Comparison of ENCODE assay signal across 26 cellular contexts in the genomic region with DNA sequence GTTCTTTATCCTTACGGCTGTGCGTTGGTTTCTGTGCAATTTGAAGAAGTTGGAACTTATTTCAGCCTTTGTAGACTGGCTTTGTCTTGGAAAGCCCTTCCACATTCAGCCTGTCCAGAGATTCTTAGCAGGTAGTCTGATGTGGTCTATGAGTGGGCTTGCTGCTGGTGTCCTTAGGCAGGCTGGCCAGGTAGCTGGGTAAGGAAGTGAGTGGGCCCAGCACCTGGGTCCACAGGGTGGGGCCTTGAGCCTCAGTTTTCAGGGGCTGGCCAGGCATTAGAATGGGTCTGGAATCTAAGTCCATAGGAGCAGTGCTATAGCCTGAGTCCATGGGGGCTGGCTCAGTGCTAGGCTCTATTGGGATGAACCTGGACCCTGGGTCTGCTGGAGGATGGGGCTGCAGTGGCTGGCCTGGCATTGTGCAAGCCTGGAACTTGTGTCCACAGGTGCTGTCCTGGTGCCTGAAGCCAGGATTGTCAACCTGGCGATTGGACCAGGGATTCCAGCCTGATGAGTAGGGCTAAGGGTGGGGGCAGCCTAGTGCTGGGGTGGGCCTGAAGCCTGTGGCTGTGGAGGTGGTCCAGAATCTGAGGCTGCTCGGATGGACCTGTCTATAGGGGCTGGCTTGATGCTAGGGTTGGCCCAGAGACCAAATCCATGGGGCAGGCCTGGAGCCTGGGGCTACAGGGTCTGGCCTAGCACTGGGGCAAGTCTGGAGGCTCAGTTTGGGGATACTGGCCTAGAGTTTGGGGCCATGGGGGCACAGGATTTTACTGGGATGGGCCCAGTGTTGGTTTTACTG.
"Had no signal": no experiment of that assay in that cellular context is flagged by ENCODE, and none has a peak within 500 bp of the region (broad histone marks: within the 10 kb centered on the region; RNA-seq: fewer than 3 reads in every experiment).

No MANE protein-coding gene starts in this region.

- H3K36me3 Mint-ChIP-seq: stimulated activated effector memory CD8-positive, alpha-beta T cell treated with anti-CD3 and anti-CD28 coated beads, Interleukin-12 subunit alpha, Interleukin-12 subunit beta, amount 100 ng/mL, for 72 hours had no signal

- FAIRE-seq: urothelium cell line had no signal

- H3K27me3 Mint-ChIP-seq: effector memory CD8-positive, alpha-beta T cell had no signal

- H3K36me3 ChIP-seq: esophagus squamous epithelium, gastrocnemius medialis, right lobe of liver, stomach, suprapubic skin, transverse colon, WERI-Rb-1 had no signal

- H3K4me3 Mint-ChIP-seq: activated CD8-positive, alpha-beta T cell treated with anti-CD3 and anti-CD28 coated beads, Interleukin-2, amount 10 ng/mL, durations not matched to agents 7 days and 5 days; activated T-helper 1 cell treated with anti-CD3 and anti-CD28 coated beads, Interleukin-12 subunit alpha, Interleukin-12 subunit beta, Interleukin-2, Interleukin-4 antibody, amounts not matched to agents 30 ng/mL and 10 ng/mL and 1 ng/mL, durations not matched to agents 14 hours and 24 hours and 36 hours; effector memory CD8-positive, alpha-beta T cell; nephron; stimulated activated effector memory CD8-positive, alpha-beta T cell treated with anti-CD3 and anti-CD28 coated beads, Interleukin-12 subunit alpha, Interleukin-12 subunit beta, amount 100 ng/mL, for 72 hours had no signal

- H3K27ac ChIP-seq: dorsolateral prefrontal cortex, esophagus squamous epithelium, gastrocnemius medialis, right lobe of liver, skin epidermis, stomach, suprapubic skin, transverse colon, WERI-Rb-1 had no signal

- H3K27ac Mint-ChIP-seq: activated CD8-positive, alpha-beta T cell treated with anti-CD3 and anti-CD28 coated beads, Interleukin-2, amount 10 ng/mL, durations not matched to agents 7 days and 5 days; activated naive CD4-positive, alpha-beta T cell treated with anti-CD3 and anti-CD28 coated beads, Interleukin-2, amount 50 U/mL, for 72 hours; activated T-helper 1 cell treated with anti-CD3 and anti-CD28 coated beads, Interleukin-12 subunit alpha, Interleukin-12 subunit beta, Interleukin-2, Interleukin-4 antibody, amounts not matched to agents 30 ng/mL and 10 ng/mL and 1 ng/mL, durations not matched to agents 14 hours and 24 hours and 36 hours; effector memory CD8-positive, alpha-beta T cell; nephron; stimulated activated effector memory CD8-positive, alpha-beta T cell treated with anti-CD3 and anti-CD28 coated beads, Interleukin-12 subunit alpha, Interleukin-12 subunit beta, amount 100 ng/mL, for 72 hours had no signal

- H3K9me3 ChIP-seq: gastrocnemius medialis, right lobe of liver, suprapubic skin, transverse colon had no signal

- H3K4me1 ChIP-seq: esophagus squamous epithelium, gastrocnemius medialis, right lobe of liver, stomach, suprapubic skin, transverse colon had no signal

- H3K9me3 Mint-ChIP-seq: activated naive CD4-positive, alpha-beta T cell treated with anti-CD3 and anti-CD28 coated beads, Interleukin-2, amount 50 U/mL, for 72 hours; activated T-helper 1 cell treated with anti-CD3 and anti-CD28 coated beads, Interleukin-12 subunit alpha, Interleukin-12 subunit beta, Interleukin-2, Interleukin-4 antibody, amounts not matched to agents 30 ng/mL and 10 ng/mL and 1 ng/mL, durations not matched to agents 14 hours and 24 hours and 36 hours; effector memory CD8-positive, alpha-beta T cell; stimulated activated effector memory CD8-positive, alpha-beta T cell treated with anti-CD3 and anti-CD28 coated beads, Interleukin-12 subunit alpha, Interleukin-12 subunit beta, amount 100 ng/mL, for 72 hours had no signal

- H3K4me3 ChIP-seq: dorsolateral prefrontal cortex, esophagus squamous epithelium, gastrocnemius medialis, right lobe of liver, skin epidermis, stomach, suprapubic skin, transverse colon had no signal

- DNase-seq: activated CD4-positive, alpha-beta T cell treated with anti-CD3 and anti-CD28 coated beads for 1 hour; activated CD4-positive, alpha-beta T cell treated with anti-CD3 and anti-CD28 coated beads, Interleukin-2, amount 50 U/mL, for 1 hour; activated CD8-positive, alpha-beta T cell treated with anti-CD3 and anti-CD28 coated beads, Interleukin-2, amount 10 ng/mL, durations not matched to agents 7 days and 5 days; activated gamma-delta T cell treated with Interleukin-2 at 50 U/mL for 16 hours; central memory CD4-positive, alpha-beta T cell; dorsolateral prefrontal cortex; effector memory CD8-positive, alpha-beta T cell; esophagus squamous epithelium; gastrocnemius medialis; head of caudate nucleus; hypothalamus; islet precursor cell; left cardiac atrium; occipital lobe; right lobe of liver; stimulated activated CD4-positive, alpha-beta T cell treated with anti-CD3 and anti-CD28 coated beads, Interleukin-2, amount 100 ng/mL, for 24 hours; stomach; transverse colon; WERI-Rb-1 had no signal

- H3K4me1 Mint-ChIP-seq: nephron; stimulated activated effector memory CD8-positive, alpha-beta T cell treated with anti-CD3 and anti-CD28 coated beads, Interleukin-12 subunit alpha, Interleukin-12 subunit beta, amount 100 ng/mL, for 72 hours had no signal

- ATAC-seq: activated CD8-positive, alpha-beta T cell treated with anti-CD3 and anti-CD28 coated beads, Interleukin-2, amount 10 ng/mL, durations not matched to agents 7 days and 5 days; activated naive CD4-positive, alpha-beta T cell treated with anti-CD3 and anti-CD28 coated beads, Interleukin-2, amount 50 U/mL, for 72 hours; effector memory CD8-positive, alpha-beta T cell; gastrocnemius medialis; left cardiac atrium; stimulated activated effector memory CD8-positive, alpha-beta T cell treated with anti-CD3 and anti-CD28 coated beads, Interleukin-12 subunit alpha, Interleukin-12 subunit beta, amount 100 ng/mL, for 72 hours had no signal

- H3K27me3 ChIP-seq: esophagus squamous epithelium, gastrocnemius medialis, right lobe of liver, stomach, suprapubic skin, transverse colon had no signal
